ENCODE assay signal across 8 cellular contexts in the genomic region with DNA sequence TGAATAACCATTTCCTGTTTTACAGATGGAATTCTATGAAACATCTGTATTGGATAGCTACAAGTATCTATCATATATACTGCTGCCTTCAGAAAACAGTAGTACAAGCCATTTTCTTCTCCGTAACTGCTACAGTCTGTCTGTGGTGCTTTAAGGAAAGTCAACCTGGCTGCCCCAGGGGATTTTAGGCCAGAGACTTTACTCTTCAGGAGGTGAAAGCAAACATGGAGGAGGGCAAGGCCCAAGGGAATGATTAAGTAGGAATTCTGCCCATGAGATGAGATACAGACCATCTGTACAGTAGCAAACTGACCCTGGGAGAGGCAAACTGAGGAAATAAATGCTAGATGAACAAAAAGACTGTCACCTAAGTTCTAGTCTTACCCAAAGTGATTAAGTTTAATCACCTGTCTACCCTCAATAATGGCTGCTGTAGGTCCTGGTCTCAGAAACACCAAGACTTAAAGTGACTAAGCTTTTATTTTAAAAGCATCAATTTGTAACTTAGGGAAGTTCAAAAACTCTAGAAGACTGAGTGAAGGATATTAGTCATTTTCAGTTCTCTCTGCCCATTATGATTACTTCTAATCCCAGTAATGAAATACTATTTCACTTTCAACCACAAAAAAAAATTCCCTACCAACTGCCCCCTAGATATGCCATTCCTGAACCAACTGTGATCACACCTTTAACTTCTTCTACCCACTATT. TPM values are rescaled to one million over a fixed set of nuclear protein-coding genes. Genes with fewer than 3 reads are reported as not detected.
DNase-seq lines count a peak whose midpoint lies in the region; ATAC-seq and TF ChIP-seq lines count a peak whose summit lies in the region.

No MANE protein-coding gene starts in this region.

- H3K36me3 ChIP-seq in fibroblast of lung (ENCODE audit: control insufficient read depth, insufficient read depth, low read length) = no peaks in the 10 kb centered on the region

- H3K79me2 ChIP-seq in fibroblast of lung (ENCODE audit: control insufficient read depth, insufficient read depth, low read length) = peaks cover 82% of the 10 kb centered on the region

- H3K4me3 ChIP-seq in fibroblast of lung (replicated peaks in 1 of 4; ENCODE audit: control extremely low read depth in 1 of 4, insufficient read depth in 1 of 4, low read depth in 3 of 4, low read length in 4 of 4) = no peak overlapping the region

- peak overlapping the region; percentile 5 for H3K27ac ChIP-seq in fibroblast of lung (ENCODE audit: insufficient read depth, low read length)

- ATAC-seq in GM21360 (IDR thresholded peaks at IDR 0.05; ENCODE audit: unreplicated experiment) = peak; percentile 75
- ATAC-seq in HG03469 (IDR thresholded peaks at IDR 0.05; ENCODE audit: unreplicated experiment) = peak; percentile 77

- peaks cover 3% of the 10 kb centered on the region for H3K4me1 ChIP-seq in fibroblast of lung (ENCODE audit: control insufficient read depth, extremely low read depth, insufficient read depth, low read length)

- POLR2A ChIA-PET in GM10248 (lab: Yijun Ruan, JAX) = no interaction called here

- TF ChIP-seq CTCF in GM10248 (IDR thresholded peaks at IDR 0.05; ENCODE audit: control extremely low read depth, extremely low read depth, low read depth, missing control alignments) (no peak), fibroblast of lung (conservative IDR thresholded peaks at IDR 0.05 in 1 of 2, IDR thresholded peaks at IDR 0.05 in 1 of 2; ENCODE audit: low read depth in 1 of 2, low read length in 2 of 2) (no peak)

- H4K20me1 ChIP-seq in fibroblast of lung (ENCODE audit: control insufficient read depth, extremely low read depth, insufficient read depth, low read length) = no peaks in the 10 kb centered on the region

- no peak overlapping the region for H2AFZ ChIP-seq in fibroblast of lung (ENCODE audit: low read length)

- CTCF ChIA-PET in GM10248 (lab: Yijun Ruan, JAX) = interaction anchor here (1.1 to 3.5 kb wide), 6 partner anchors 8 to 148 kb away, joined by 3 to 13 read pairs (median 4); a partner anchor contains a TSS

- H3K4me2 ChIP-seq in fibroblast of lung (ENCODE audit: extremely low read depth, insufficient read depth, low read length) = peak overlapping the region; percentile 37

- no peaks in the 10 kb centered on the region for H3K27me3 ChIP-seq in fibroblast of lung (ENCODE audit: control insufficient read depth, insufficient read depth, low read length)

- no peaks in the 10 kb centered on the region for H3K9me3 ChIP-seq in fibroblast of lung (ENCODE audit: control insufficient read depth, insufficient read depth, low read depth, low read length)

- peak; percentile 37 for DNase-seq in GM10248 (ENCODE audit: extremely low spot score)
- peak in 1 of 2 donors; percentile 13 for DNase-seq in fibroblast of lung (ENCODE audit: low read depth in 2 of 2)
- DNase-seq in GDM1 (lab: John Stamatoyannopoulos, UW) = no peak
- no peak for DNase-seq in SW480 (ENCODE audit: low spot score)
- no peak for DNase-seq in NCI-H146 treated with DMSO at 0.1 percent for 48 hours (lab: John Stamatoyannopoulos, UW; ENCODE audit: unreplicated experiment)
- no peak for DNase-seq in occipital lobe (lab: John Stamatoyannopoulos, UW)

- H3K9ac ChIP-seq in fibroblast of lung (ENCODE audit: insufficient read depth, low read length) = no peak overlapping the region

RNA-seq across cellular contexts. Expression of a gene that starts 14.8 kb away (rescaled TPM):
- total RNA-seq in fibroblast of lung = 17.2 and 43.8 TPM in 2 replicates
- polyA plus RNA-seq in fibroblast of lung = 29.7 and 32.5 TPM in 2 replicates
- 34.8 and 35.2 TPM in 2 replicates for polyA plus RNA-seq in fibroblast of lung (2012)
- 1.8 and 16.2 TPM in 2 replicates for polyA minus RNA-seq in fibroblast of lung (ENCODE audit: low replicate concordance)
- 20.1 TPM for total RNA-seq in occipital lobe

RNA-seq across cellular contexts. Expression of a gene that starts 59.7 kb away (rescaled TPM):
- total RNA-seq in fibroblast of lung (26.9 and 29.5 TPM in 2 replicates), occipital lobe (131 TPM)
- 17.2 and 28.3 TPM in 2 replicates for polyA plus RNA-seq in fibroblast of lung
- polyA plus RNA-seq in fibroblast of lung (2012) = 10.1 and 14.2 TPM in 2 replicates
- polyA minus RNA-seq in fibroblast of lung (ENCODE audit: low replicate concordance) = 1.6 and 1.8 TPM in 2 replicates
